In genomic region chr1:147201276-147201675, GRCh38 we compare ENCODE assay signal across 2 cellular contexts.
A peak's percentile ranks its signal among the peaks of the same experiment; 100 is the strongest.
TF ChIP-seq lines count a peak whose summit lies in the region.

No MANE protein-coding gene starts in this region.

TF ChIP-seq in K562, 482 proteins besides CTCF, POLR2A, EP300 and RAD21:
- TF ChIP-seq SRSF7 (optimal IDR thresholded peaks at IDR 0.05; ENCODE audit: low read depth, low read length) (no peak), ZNF184 (CRISPR knock-in tag; IDR thresholded peaks at IDR 0.05) (no peak), NR1H2 (CRISPR knock-in tag; IDR thresholded peaks at IDR 0.05) (no peak), VEZF1 (CRISPR knock-in tag; IDR thresholded peaks at IDR 0.05) (no peak), ZNF316 (IDR thresholded peaks at IDR 0.05) (0 out of 2 replicates have a peak, but pooled peaks have one; percentile 31), ZBED1 (IDR thresholded peaks at IDR 0.05) (no peak), EHMT2 (IDR thresholded peaks at IDR 0.05) (no peak), JUNB (CRISPR knock-in tag; conservative IDR thresholded peaks at IDR 0.05) (no peak), ZNF263 (CRISPR knock-in tag; IDR thresholded peaks at IDR 0.05; ENCODE audit: borderline replicate concordance) (no peak), MAFG (tag; conservative IDR thresholded peaks at IDR 0.05) (peak; percentile 74), IFI16 (CRISPR knock-in tag; IDR thresholded peaks at IDR 0.05) (no peak), NFRKB (IDR thresholded peaks at IDR 0.05; ENCODE audit: low read depth) (no peak), PBX2 (CRISPR knock-in tag; IDR thresholded peaks at IDR 0.05; ENCODE audit: low read depth) (no peak), PBX2 (tag; conservative IDR thresholded peaks at IDR 0.05; ENCODE audit: low read depth) (peak; percentile 78)

TF ChIP-seq in HepG2, 621 proteins besides CTCF, POLR2A, EP300 and RAD21:
- no peak for TF ChIP-seq ZNF326 (CRISPR knock-in tag; IDR thresholded peaks at IDR 0.05; ENCODE audit: borderline replicate concordance)
- no peak for TF ChIP-seq DZIP1 (CRISPR knock-in tag; IDR thresholded peaks at IDR 0.05)
- TF ChIP-seq BRCA1 (CRISPR knock-in tag; IDR thresholded peaks at IDR 0.05) = no peak
- 0 out of 2 replicates have a peak, but pooled peaks have one; percentile 11 for TF ChIP-seq IRF2 (CRISPR knock-in tag; IDR thresholded peaks at IDR 0.05)
- TF ChIP-seq PAF1 (CRISPR knock-in tag; IDR thresholded peaks at IDR 0.05) = peak; percentile 89; the same call in 1 of the 2 replicates
- TF ChIP-seq TERF1 (CRISPR knock-in tag; IDR thresholded peaks at IDR 0.05) = no peak
- TF ChIP-seq RBM22 (optimal IDR thresholded peaks at IDR 0.05; ENCODE audit: low read length) = peak; percentile 95
- TF ChIP-seq ZNF597 (CRISPR knock-in tag; IDR thresholded peaks at IDR 0.05) = no peak
- TF ChIP-seq ATF6 (CRISPR knock-in tag; conservative IDR thresholded peaks at IDR 0.05) = no peak
- TF ChIP-seq POLR2G (IDR thresholded peaks at IDR 0.05; ENCODE audit: low read depth, low read length) = peak; percentile 68
- 0 out of 2 replicates have a peak, but pooled peaks have one; percentile 20 for TF ChIP-seq MAFF (IDR thresholded peaks at IDR 0.05; ENCODE audit: low read depth, low read length)
